In the genomic region with DNA sequence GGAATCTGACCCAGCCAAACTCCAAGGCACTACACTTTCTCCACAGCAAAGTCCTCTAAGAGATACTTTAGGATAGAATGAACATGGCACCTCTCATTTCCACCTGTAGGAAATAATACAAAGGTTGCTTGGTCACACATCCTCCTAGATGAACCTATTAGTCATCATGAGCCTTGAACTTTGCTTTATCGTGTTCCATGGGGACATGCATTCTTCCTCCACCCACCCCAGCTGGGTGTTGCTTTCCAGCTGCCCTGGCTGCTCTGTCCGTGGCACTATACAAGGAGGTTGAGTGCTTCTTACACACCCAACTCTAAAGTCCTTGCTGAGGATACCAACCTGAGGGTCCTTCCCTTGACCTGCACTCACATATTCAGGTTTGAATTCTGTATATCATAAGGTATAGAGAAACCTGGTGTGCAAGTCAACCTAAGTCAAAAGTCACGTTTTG, we compare ENCODE assay signal across 1 cellular context.
A peak's percentile ranks its signal among the peaks of the same experiment; 100 is the strongest.
TF ChIP-seq lines count a peak whose summit lies in the region.

No MANE protein-coding gene starts in this region.

TF ChIP-seq in HepG2, 621 proteins besides CTCF, POLR2A, EP300 and RAD21 (continued from another document and continues in another):
- TF ChIP-seq, protein P1, sequence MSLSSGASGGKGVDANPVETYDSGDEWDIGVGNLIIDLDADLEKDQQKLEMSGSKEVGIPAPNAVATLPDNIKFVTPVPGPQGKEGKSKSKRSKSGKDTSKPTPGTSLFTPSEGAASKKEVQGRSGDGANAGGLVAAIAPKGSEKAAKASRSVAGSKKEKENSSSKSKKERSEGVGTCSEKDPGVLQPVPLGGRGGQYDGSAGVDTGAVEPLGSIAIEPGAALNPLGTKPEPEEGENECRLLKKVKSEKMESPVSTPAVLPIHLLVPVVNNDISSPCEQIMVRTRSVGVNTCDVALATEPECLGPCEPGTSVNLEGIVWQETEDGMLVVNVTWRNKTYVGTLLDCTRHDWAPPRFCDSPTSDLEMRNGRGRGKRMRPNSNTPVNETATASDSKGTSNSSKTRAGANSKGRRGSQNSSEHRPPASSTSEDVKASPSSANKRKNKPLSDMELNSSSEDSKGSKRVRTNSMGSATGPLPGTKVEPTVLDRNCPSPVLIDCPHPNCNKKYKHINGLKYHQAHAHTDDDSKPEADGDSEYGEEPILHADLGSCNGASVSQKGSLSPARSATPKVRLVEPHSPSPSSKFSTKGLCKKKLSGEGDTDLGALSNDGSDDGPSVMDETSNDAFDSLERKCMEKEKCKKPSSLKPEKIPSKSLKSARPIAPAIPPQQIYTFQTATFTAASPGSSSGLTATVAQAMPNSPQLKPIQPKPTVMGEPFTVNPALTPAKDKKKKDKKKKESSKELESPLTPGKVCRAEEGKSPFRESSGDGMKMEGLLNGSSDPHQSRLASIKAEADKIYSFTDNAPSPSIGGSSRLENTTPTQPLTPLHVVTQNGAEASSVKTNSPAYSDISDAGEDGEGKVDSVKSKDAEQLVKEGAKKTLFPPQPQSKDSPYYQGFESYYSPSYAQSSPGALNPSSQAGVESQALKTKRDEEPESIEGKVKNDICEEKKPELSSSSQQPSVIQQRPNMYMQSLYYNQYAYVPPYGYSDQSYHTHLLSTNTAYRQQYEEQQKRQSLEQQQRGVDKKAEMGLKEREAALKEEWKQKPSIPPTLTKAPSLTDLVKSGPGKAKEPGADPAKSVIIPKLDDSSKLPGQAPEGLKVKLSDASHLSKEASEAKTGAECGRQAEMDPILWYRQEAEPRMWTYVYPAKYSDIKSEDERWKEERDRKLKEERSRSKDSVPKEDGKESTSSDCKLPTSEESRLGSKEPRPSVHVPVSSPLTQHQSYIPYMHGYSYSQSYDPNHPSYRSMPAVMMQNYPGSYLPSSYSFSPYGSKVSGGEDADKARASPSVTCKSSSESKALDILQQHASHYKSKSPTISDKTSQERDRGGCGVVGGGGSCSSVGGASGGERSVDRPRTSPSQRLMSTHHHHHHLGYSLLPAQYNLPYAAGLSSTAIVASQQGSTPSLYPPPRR (CRISPR knock-in tag; IDR thresholded peaks at IDR 0.05; ENCODE audit: borderline replicate concordance), result 0 out of 2 replicates have a peak, but pooled peaks have one; percentile 23
- TF ChIP-seq KDM1A (CRISPR knock-in tag; IDR thresholded peaks at IDR 0.05) (0 out of 2 replicates have a peak, but pooled peaks have one; percentile 62), GMEB2 (CRISPR knock-in tag; IDR thresholded peaks at IDR 0.05; ENCODE audit: low read depth) (no peak), TEAD3 (CRISPR knock-in tag; optimal IDR thresholded peaks at IDR 0.05; ENCODE audit: borderline replicate concordance) (peak; percentile 88), ZNF781 (CRISPR knock-in tag; IDR thresholded peaks at IDR 0.05; ENCODE audit: borderline replicate concordance, not compliant biosample characterization) (peak; percentile 34), NR2F6 (IDR thresholded peaks at IDR 0.05) (0 out of 2 replicates have a peak, but pooled peaks have one; percentile 36), NR2F6 (CRISPR knock-in tag; IDR thresholded peaks at IDR 0.05) (peak; percentile 66; the same call in 1 of the 2 replicates), HMG20A (CRISPR knock-in tag; IDR thresholded peaks at IDR 0.05; ENCODE audit: borderline replicate concordance) (peak; percentile 63; the same call in 1 of the 2 replicates), ZNF619 (CRISPR knock-in tag; IDR thresholded peaks at IDR 0.05) (0 out of 2 replicates have a peak, but pooled peaks have one; percentile 70), SOX6 (IDR thresholded peaks at IDR 0.05) (no peak), SOX6 (CRISPR knock-in tag; IDR thresholded peaks at IDR 0.05) (peak; percentile 74; the same call in 1 of the 2 replicates), ATAD3A (CRISPR knock-in tag; IDR thresholded peaks at IDR 0.05) (no peak), ZNF12 (CRISPR knock-in tag; IDR thresholded peaks at IDR 0.05) (0 out of 2 replicates have a peak, but pooled peaks have one; percentile 20), ZNF160 (CRISPR knock-in tag; IDR thresholded peaks at IDR 0.05) (no peak), FOXK1 (CRISPR knock-in tag; IDR thresholded peaks at IDR 0.05; ENCODE audit: borderline replicate concordance, low read depth) (peak; percentile 38; the same call in 1 of the 2 replicates), ZNF782 (CRISPR knock-in tag; IDR thresholded peaks at IDR 0.05; ENCODE audit: borderline replicate concordance) (no peak), ASH2L (IDR thresholded peaks at IDR 0.05; ENCODE audit: insufficient read length, low read depth, low read length) (peak; percentile 35), TCF7 (IDR thresholded peaks at IDR 0.05; ENCODE audit: low read depth) (peak; percentile 23; the same call in 1 of the 2 replicates), ZNF354B (CRISPR knock-in tag; IDR thresholded peaks at IDR 0.05) (no peak), SAP130 (CRISPR knock-in tag; IDR thresholded peaks at IDR 0.05; ENCODE audit: low read depth) (peak; percentile 78), ZNF501 (CRISPR knock-in tag; IDR thresholded peaks at IDR 0.05) (peak; percentile 42; the same call in 1 of the 2 replicates), ZNF709 (CRISPR knock-in tag; IDR thresholded peaks at IDR 0.05) (no peak), PITX1 (CRISPR knock-in tag; IDR thresholded peaks at IDR 0.05) (0 out of 2 replicates have a peak, but pooled peaks have one; percentile 22), TARDBP (CRISPR knock-in tag; IDR thresholded peaks at IDR 0.05) (no peak), KDM3A (CRISPR knock-in tag; IDR thresholded peaks at IDR 0.05; ENCODE audit: low read depth) (no peak), TBX3 (IDR thresholded peaks at IDR 0.05; ENCODE audit: borderline replicate concordance) (peak; percentile 26; the same call in 1 of the 2 replicates), ZNF891 (CRISPR knock-in tag; IDR thresholded peaks at IDR 0.05) (no peak), GRHL1 (CRISPR knock-in tag; conservative IDR thresholded peaks at IDR 0.05) (no peak), ZMYM4 (CRISPR knock-in tag; IDR thresholded peaks at IDR 0.05) (peak; percentile 51; the same call in 1 of the 2 replicates), NR2F1 (CRISPR knock-in tag; IDR thresholded peaks at IDR 0.05) (peak in 1 of 2 experiments; percentile 62; a peak in 2 of 4 replicates), MTA3 (CRISPR knock-in tag; IDR thresholded peaks at IDR 0.05) (no peak), DDIT3 (CRISPR knock-in tag; IDR thresholded peaks at IDR 0.05) (no peak), ZNF260 (CRISPR knock-in tag; IDR thresholded peaks at IDR 0.05; ENCODE audit: borderline replicate concordance, low read depth) (0 out of 2 replicates have a peak, but pooled peaks have one; percentile 40), PPARG (CRISPR knock-in tag; conservative IDR thresholded peaks at IDR 0.05) (peak; percentile 74), IRF2 (CRISPR knock-in tag; IDR thresholded peaks at IDR 0.05) (peak; percentile 53; the same call in 1 of the 2 replicates)
- TF ChIP-seq, protein P2, sequence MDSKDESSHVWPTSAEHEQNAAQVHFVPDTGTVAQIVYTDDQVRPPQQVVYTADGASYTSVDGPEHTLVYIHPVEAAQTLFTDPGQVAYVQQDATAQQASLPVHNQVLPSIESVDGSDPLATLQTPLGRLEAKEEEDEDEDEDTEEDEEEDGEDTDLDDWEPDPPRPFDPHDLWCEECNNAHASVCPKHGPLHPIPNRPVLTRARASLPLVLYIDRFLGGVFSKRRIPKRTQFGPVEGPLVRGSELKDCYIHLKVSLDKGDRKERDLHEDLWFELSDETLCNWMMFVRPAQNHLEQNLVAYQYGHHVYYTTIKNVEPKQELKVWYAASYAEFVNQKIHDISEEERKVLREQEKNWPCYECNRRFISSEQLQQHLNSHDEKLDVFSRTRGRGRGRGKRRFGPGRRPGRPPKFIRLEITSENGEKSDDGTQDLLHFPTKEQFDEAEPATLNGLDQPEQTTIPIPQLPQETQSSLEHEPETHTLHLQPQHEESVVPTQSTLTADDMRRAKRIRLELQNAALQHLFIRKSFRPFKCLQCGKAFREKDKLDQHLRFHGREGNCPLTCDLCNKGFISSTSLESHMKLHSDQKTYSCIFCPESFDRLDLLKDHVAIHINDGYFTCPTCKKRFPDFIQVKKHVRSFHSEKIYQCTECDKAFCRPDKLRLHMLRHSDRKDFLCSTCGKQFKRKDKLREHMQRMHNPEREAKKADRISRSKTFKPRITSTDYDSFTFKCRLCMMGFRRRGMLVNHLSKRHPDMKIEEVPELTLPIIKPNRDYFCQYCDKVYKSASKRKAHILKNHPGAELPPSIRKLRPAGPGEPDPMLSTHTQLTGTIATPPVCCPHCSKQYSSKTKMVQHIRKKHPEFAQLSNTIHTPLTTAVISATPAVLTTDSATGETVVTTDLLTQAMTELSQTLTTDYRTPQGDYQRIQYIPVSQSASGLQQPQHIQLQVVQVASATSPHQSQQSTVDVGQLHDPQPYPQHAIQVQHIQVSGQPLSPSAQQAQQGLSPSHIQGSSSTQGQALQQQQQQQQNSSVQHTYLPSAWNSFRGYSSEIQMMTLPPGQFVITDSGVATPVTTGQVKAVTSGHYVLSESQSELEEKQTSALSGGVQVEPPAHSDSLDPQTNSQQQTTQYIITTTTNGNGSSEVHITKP (CRISPR knock-in tag; IDR thresholded peaks at IDR 0.05; ENCODE audit: low read depth), result peak; percentile 61; the same call in 1 of the 2 replicates
- TF ChIP-seq, protein P3, sequence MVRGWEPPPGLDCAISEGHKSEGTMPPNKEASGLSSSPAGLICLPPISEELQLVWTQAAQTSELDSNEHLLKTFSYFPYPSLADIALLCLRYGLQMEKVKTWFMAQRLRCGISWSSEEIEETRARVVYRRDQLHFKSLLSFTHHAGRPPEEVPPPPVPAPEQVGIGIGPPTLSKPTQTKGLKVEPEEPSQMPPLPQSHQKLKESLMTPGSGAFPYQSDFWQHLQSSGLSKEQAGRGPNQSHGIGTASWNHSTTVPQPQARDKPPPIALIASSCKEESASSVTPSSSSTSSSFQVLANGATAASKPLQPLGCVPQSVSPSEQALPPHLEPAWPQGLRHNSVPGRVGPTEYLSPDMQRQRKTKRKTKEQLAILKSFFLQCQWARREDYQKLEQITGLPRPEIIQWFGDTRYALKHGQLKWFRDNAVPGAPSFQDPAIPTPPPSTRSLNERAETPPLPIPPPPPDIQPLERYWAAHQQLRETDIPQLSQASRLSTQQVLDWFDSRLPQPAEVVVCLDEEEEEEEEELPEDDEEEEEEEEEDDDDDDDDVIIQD (CRISPR knock-in tag; IDR thresholded peaks at IDR 0.05; ENCODE audit: low read depth), result peak; percentile 99
- TF ChIP-seq, protein P4, sequence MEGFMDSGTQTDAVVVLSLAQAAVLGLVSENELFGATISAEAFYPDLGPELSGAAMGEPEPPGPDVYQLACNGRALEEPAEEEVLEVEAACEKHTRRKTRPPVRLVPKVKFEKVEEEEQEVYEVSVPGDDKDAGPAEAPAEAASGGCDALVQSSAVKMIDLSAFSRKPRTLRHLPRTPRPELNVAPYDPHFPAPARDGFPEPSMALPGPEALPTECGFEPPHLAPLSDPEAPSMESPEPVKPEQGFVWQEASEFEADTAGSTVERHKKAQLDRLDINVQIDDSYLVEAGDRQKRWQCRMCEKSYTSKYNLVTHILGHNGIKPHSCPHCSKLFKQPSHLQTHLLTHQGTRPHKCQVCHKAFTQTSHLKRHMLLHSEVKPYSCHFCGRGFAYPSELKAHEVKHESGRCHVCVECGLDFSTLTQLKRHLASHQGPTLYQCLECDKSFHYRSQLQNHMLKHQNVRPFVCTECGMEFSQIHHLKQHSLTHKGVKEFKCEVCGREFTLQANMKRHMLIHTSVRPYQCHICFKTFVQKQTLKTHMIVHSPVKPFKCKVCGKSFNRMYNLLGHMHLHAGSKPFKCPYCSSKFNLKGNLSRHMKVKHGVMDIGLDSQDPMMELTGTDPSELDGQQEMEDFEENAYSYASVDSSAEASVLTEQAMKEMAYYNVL (CRISPR knock-in tag; IDR thresholded peaks at IDR 0.05; ENCODE audit: borderline replicate concordance), result 0 out of 2 replicates have a peak, but pooled peaks have one; percentile 38
- TF ChIP-seq, protein P5, sequence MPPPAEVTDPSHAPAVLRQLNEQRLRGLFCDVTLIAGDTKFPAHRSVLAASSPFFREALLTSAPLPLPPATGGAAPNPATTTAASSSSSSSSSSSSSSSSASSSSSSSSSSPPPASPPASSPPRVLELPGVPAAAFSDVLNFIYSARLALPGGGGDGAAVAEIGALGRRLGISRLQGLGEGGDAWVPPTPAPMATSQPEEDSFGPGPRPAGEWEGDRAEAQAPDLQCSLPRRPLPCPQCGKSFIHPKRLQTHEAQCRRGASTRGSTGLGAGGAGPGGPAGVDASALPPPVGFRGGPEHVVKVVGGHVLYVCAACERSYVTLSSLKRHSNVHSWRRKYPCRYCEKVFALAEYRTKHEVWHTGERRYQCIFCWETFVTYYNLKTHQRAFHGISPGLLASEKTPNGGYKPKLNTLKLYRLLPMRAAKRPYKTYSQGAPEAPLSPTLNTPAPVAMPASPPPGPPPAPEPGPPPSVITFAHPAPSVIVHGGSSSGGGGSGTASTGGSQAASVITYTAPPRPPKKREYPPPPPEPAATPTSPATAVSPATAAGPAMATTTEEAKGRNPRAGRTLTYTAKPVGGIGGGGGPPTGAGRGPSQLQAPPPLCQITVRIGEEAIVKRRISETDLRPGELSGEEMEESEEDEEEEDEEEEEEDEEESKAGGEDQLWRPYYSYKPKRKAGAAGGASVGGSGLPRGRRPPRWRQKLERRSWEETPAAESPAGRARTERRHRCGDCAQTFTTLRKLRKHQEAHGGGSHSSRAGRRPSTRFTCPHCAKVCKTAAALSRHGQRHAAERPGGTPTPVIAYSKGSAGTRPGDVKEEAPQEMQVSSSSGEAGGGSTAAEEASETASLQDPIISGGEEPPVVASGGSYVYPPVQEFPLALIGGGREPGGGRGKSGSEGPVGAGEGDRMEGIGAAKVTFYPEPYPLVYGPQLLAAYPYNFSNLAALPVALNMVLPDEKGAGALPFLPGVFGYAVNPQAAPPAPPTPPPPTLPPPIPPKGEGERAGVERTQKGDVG (CRISPR knock-in tag; IDR thresholded peaks at IDR 0.05; ENCODE audit: borderline replicate concordance), result peak; percentile 44; the same call in 1 of the 2 replicates
